ENCODE assay signal across 8 cellular contexts in the genomic region with DNA sequence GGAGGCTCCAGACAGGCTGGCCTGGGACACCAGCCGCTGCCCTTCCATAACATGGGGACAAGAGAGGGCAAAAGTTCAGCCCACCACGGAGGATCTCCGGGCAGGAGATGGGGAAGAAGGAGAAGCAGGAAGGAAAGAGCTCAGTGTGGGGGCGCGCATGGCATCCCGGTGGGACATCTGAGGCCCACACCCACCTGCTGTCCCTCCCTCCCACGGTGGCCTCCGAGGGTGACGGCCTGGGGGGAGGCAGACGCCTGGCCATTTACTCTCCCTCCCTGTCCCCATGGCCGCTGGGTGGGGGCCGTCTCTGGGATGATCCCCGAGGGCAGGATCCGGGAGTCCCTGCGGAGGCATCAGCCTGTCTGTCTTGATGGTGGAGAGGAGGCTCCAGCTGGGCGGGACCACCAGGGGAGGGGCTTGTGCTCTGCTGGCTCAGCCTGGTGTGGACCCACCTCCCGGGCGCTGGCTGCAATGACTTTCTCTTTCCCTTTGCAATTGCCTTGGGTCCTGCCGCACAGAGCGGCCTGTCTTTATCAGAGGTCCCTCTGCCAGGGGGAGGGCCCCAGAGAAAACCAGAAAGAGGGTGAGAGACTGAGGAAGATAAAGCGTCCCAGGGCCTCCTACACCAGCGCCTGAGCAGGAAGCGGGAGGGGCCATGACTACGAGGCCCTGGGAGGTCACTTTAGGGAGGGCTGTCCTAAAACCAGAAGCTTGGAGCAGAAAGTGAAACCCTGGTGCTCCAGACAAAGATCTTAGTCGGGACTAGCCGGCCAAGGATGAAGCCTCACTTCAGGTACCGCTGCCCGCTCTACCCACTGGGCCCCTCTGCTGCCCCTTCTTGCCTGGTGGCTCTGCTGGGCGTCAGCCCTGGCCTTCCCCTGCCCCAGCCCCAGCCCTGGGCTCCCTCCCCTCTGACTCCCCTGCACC. TPM values are rescaled to one million over a fixed set of nuclear protein-coding genes. Genes with fewer than 3 reads are reported as not detected.
DNase-seq lines count a peak whose midpoint lies in the region; ATAC-seq and TF ChIP-seq lines count a peak whose summit lies in the region.
"Not testable (repeated sequence)": the region's sequence is repeated elsewhere in the genome, so short reads cannot be mapped to it uniquely, and the experiment has no call there.

A gene (plus strand): TSS at position 690 of the 927 bp plus-strand sequence. CDS start 87 bp downstream, at position 777.

- H3K9me3 ChIP-seq in SK-N-MC (ENCODE audit: low read depth, low read length); fibroblast of lung (ENCODE audit: control insufficient read depth, insufficient read depth, low read depth, low read length); mononuclear cell (ENCODE audit: low read depth, low read length): not testable (repeated sequence)

- peaks cover 25% of the 10 kb centered on the region for H3K36me3 Mint-ChIP-seq in stimulated activated memory B cell treated with anti-CD40 and anti-IgM and Interleukin-4, amounts not matched to agents 10 μg/mL and 1 μg/mL and 100 μg/mL, for 72 hours

- H3K4me3 ChIP-seq in SK-N-MC (peak within 1 kb of the TSS; percentile 44), fibroblast of lung (replicated peaks in 1 of 4; ENCODE audit: control extremely low read depth in 1 of 4, insufficient read depth in 1 of 4, low read depth in 3 of 4, low read length in 4 of 4) (peak within 1 kb of the TSS; percentile 48 to 59 (median 56)), mononuclear cell (ENCODE audit: low read length) (peak within 1 kb of the TSS; percentile 61)

- H3K4me1 Mint-ChIP-seq in stimulated activated memory B cell treated with anti-CD40 and anti-IgM and Interleukin-4, amounts not matched to agents 10 μg/mL and 1 μg/mL and 100 μg/mL, for 72 hours: peaks cover 83% of the 10 kb centered on the region

- H3K27me3 ChIP-seq in fibroblast of lung (ENCODE audit: control insufficient read depth, insufficient read depth, low read length); mononuclear cell (ENCODE audit: insufficient read depth, low read length): not testable (repeated sequence)

- H3K4me2 ChIP-seq in fibroblast of lung (ENCODE audit: extremely low read depth, insufficient read depth, low read length): peak within 1 kb of the TSS; percentile 90

- not testable (repeated sequence) for H3K27me3 Mint-ChIP-seq in stimulated activated memory B cell treated with anti-CD40 and anti-IgM and Interleukin-4, amounts not matched to agents 10 μg/mL and 1 μg/mL and 100 μg/mL, for 72 hours

- not testable (repeated sequence) for H3K9ac ChIP-seq in SK-N-MC (ENCODE audit: insufficient read length)
- H3K9ac ChIP-seq in fibroblast of lung (ENCODE audit: insufficient read depth, low read length): peak within 1 kb of the TSS; percentile 46

- ATAC-seq in GM19467 (IDR thresholded peaks at IDR 0.05; ENCODE audit: unreplicated experiment) (peak; percentile 70), HG03342 (IDR thresholded peaks at IDR 0.05; ENCODE audit: unreplicated experiment) (peak; percentile 69)
- peak; percentile 93 for ATAC-seq in stimulated activated memory B cell treated with anti-CD40 and anti-IgM and Interleukin-4, amounts not matched to agents 10 μg/mL and 1 μg/mL and 100 μg/mL, for 72 hours

- H4K20me1 ChIP-seq in fibroblast of lung (ENCODE audit: control insufficient read depth, extremely low read depth, insufficient read depth, low read length): not testable (repeated sequence)

- not testable (repeated sequence) for TF ChIP-seq CTCF in fibroblast of lung (conservative IDR thresholded peaks at IDR 0.05 in 1 of 2, IDR thresholded peaks at IDR 0.05 in 1 of 2; ENCODE audit: low read depth in 1 of 2, low read length in 2 of 2)

- DNase-seq in CMK (ENCODE audit: low read depth): peak; percentile 64
- DNase-seq in SK-N-MC (ENCODE audit: low read depth, low spot score): not testable (repeated sequence)
- DNase-seq in activated gamma-delta T cell (lab: John Stamatoyannopoulos, UW): peak; percentile 35
- DNase-seq in fibroblast of lung (ENCODE audit: low read depth in 2 of 2): peak; percentile 35 to 59

- peak within 1 kb of the TSS; percentile 87 for H3K4me3 Mint-ChIP-seq in stimulated activated memory B cell treated with anti-CD40 and anti-IgM and Interleukin-4, amounts not matched to agents 10 μg/mL and 1 μg/mL and 100 μg/mL, for 72 hours

- H3K27ac Mint-ChIP-seq in stimulated activated memory B cell treated with anti-CD40 and anti-IgM and Interleukin-4, amounts not matched to agents 10 μg/mL and 1 μg/mL and 100 μg/mL, for 72 hours: peak within 1 kb of the TSS; percentile 98

- H2AFZ ChIP-seq in fibroblast of lung (ENCODE audit: low read length): peak within 1 kb of the TSS; percentile 69

- H3K36me3 ChIP-seq in SK-N-MC (ENCODE audit: insufficient read depth, low read length); fibroblast of lung (ENCODE audit: control insufficient read depth, insufficient read depth, low read length): not testable (repeated sequence)

- H3K9me3 Mint-ChIP-seq in stimulated activated memory B cell treated with anti-CD40 and anti-IgM and Interleukin-4, amounts not matched to agents 10 μg/mL and 1 μg/mL and 100 μg/mL, for 72 hours: not testable (repeated sequence)

- not testable (repeated sequence) for H3K4me1 ChIP-seq in fibroblast of lung (ENCODE audit: control insufficient read depth, extremely low read depth, insufficient read depth, low read length)
- H3K4me1 ChIP-seq in mononuclear cell (ENCODE audit: insufficient read depth, low read length): peaks cover 59% of the 10 kb centered on the region

- H3K27ac ChIP-seq in SK-N-MC: not testable (repeated sequence)
- peak within 1 kb of the TSS; percentile 47 for H3K27ac ChIP-seq in fibroblast of lung (ENCODE audit: insufficient read depth, low read length)

- not testable (repeated sequence) for H3K79me2 ChIP-seq in fibroblast of lung (ENCODE audit: control insufficient read depth, insufficient read depth, low read length)

RNA-seq across cellular contexts. Expression of the gene that starts here (rescaled TPM):
- total RNA-seq in fibroblast of lung: 21.8 and 22.1 TPM in 2 replicates
- polyA plus RNA-seq in fibroblast of lung: 11.0 and 14.3 TPM in 2 replicates
- polyA plus RNA-seq in fibroblast of lung (2012): 9.3 and 12.3 TPM in 2 replicates
- polyA minus RNA-seq in fibroblast of lung (ENCODE audit: low replicate concordance): 13.3 and 21.6 TPM in 2 replicates
- total RNA-seq in mononuclear cell: 31.3 TPM
